Comparison of ENCODE assay signal across 29 cellular contexts in genomic region chr12:23209793-23210192, GRCh38.
"Had no signal": no experiment of that assay in that cellular context is flagged by ENCODE, and none has a peak within 500 bp of the region (broad histone marks: within the 10 kb centered on the region; RNA-seq: fewer than 3 reads in every experiment).

No MANE protein-coding gene starts in this region.

- H3K4me1 ChIP-seq: body of pancreas had no signal

- H3K27me3 Mint-ChIP-seq: activated CD4-positive, alpha-beta memory T cell treated with anti-CD3 and anti-CD28 coated beads for 36 hours; activated CD4-positive, alpha-beta T cell treated with anti-CD3 and anti-CD28 coated beads, Interleukin-2, amount 10 ng/mL, durations not matched to agents 7 days and 5 days; activated naive CD8-positive, alpha-beta T cell treated with anti-CD3 and anti-CD28 coated beads, Interleukin-2, amount 50 U/mL, for 24 hours; T-cell had no signal

- H3K4me3 Mint-ChIP-seq: activated CD4-positive, alpha-beta memory T cell treated with anti-CD3 and anti-CD28 coated beads for 36 hours; activated CD4-positive, alpha-beta T cell treated with anti-CD3 and anti-CD28 coated beads, Interleukin-2, amount 10 ng/mL, durations not matched to agents 7 days and 5 days; activated naive CD8-positive, alpha-beta T cell treated with anti-CD3 and anti-CD28 coated beads, Interleukin-2, amount 50 U/mL, for 24 hours; activated T-cell treated with anti-CD3 and anti-CD28 coated beads, Interleukin-2, amount 50 U/mL, for 4 hours; T-cell had no signal

- H3K27ac Mint-ChIP-seq: activated CD4-positive, alpha-beta memory T cell treated with anti-CD3 and anti-CD28 coated beads for 36 hours; activated CD4-positive, alpha-beta T cell treated with anti-CD3 and anti-CD28 coated beads, Interleukin-2, amount 10 ng/mL, durations not matched to agents 7 days and 5 days; activated naive CD4-positive, alpha-beta T cell treated with anti-CD3 and anti-CD28 coated beads, Interleukin-2, amount 50 U/mL, for 72 hours; activated naive CD8-positive, alpha-beta T cell treated with anti-CD3 and anti-CD28 coated beads, Interleukin-2, amount 50 U/mL, for 24 hours; T-cell had no signal

- H3K27me3 ChIP-seq: ascending aorta, body of pancreas, cardiac muscle cell, MG63 had no signal

- H3K4me3 ChIP-seq: ascending aorta, body of pancreas, cardiac muscle cell, MG63, PC-9, SK-N-MC had no signal

- H3K9me3 Mint-ChIP-seq: activated CD4-positive, alpha-beta T cell treated with anti-CD3 and anti-CD28 coated beads, Interleukin-2, amount 10 ng/mL, durations not matched to agents 7 days and 5 days; T-cell had no signal

- ATAC-seq: activated naive CD4-positive, alpha-beta T cell treated with anti-CD3 and anti-CD28 coated beads, Interleukin-2, amount 50 U/mL, for 72 hours; activated naive CD8-positive, alpha-beta T cell treated with anti-CD3 and anti-CD28 coated beads, Interleukin-2, amount 50 U/mL, for 24 hours; activated T-cell treated with anti-CD3 and anti-CD28 coated beads, Interleukin-2, amount 50 U/mL, for 4 hours; body of pancreas; T-cell had no signal

- H3K27ac ChIP-seq: ascending aorta, body of pancreas, cardiac muscle cell, PC-9, SK-N-MC, VCaP had no signal

- H3K9me3 ChIP-seq: body of pancreas, MG63 had no signal

- DNase-seq: activated CD4-positive, alpha-beta memory T cell treated with anti-CD3 and anti-CD28 coated beads for 36 hours; activated CD4-positive, alpha-beta T cell treated with anti-CD3 and anti-CD28 coated beads, Interleukin-2, amount 10 ng/mL, durations not matched to agents 7 days and 5 days; activated CD4-positive, CD25-positive, alpha-beta regulatory T cell; activated CD8-positive, alpha-beta memory T cell treated with anti-CD3 and anti-CD28 coated beads for 24 hours; activated effector memory CD4-positive, alpha-beta T cell treated with anti-CD3 and anti-CD28 coated beads, Interleukin-2, amount 50 U/mL, for 16 hours; activated naive CD4-positive, alpha-beta T cell treated with Interleukin-2 at 50 U/mL for 16 hours; activated naive CD8-positive, alpha-beta T cell treated with anti-CD3 and anti-CD28 coated beads, Interleukin-2, amount 50 U/mL, for 24 hours; activated T-cell treated with anti-CD3 and anti-CD28 coated beads, Interleukin-2, amount 50 U/mL, for 4 hours; amniotic stem cell; body of pancreas; KG1; MG63; MV-4-11; NCI-H1092 treated with DMSO at 0.1 percent for 48 hours; NCI-H1417 treated with DMSO at 0.1 percent for 48 hours; NCI-H1694; NCI-H2029 treated with DMSO at 0.1 percent for 48 hours; NCI-H345; NCI-H510A treated with DMSO at 0.1 percent for 48 hours; NCI-H69; PC-9; SIG-M5; T-cell; T-helper 2 cell had no signal

- H3K4me1 Mint-ChIP-seq: activated CD4-positive, alpha-beta T cell treated with anti-CD3 and anti-CD28 coated beads, Interleukin-2, amount 10 ng/mL, durations not matched to agents 7 days and 5 days; activated naive CD8-positive, alpha-beta T cell treated with anti-CD3 and anti-CD28 coated beads, Interleukin-2, amount 50 U/mL, for 24 hours; T-cell had no signal

- H3K36me3 Mint-ChIP-seq: activated CD4-positive, alpha-beta memory T cell treated with anti-CD3 and anti-CD28 coated beads for 36 hours; T-cell had no signal

- H3K36me3 ChIP-seq: ascending aorta, cardiac muscle cell, MG63 had no signal
